Comparison of ENCODE assay signal across 18 cellular contexts in the genomic region with DNA sequence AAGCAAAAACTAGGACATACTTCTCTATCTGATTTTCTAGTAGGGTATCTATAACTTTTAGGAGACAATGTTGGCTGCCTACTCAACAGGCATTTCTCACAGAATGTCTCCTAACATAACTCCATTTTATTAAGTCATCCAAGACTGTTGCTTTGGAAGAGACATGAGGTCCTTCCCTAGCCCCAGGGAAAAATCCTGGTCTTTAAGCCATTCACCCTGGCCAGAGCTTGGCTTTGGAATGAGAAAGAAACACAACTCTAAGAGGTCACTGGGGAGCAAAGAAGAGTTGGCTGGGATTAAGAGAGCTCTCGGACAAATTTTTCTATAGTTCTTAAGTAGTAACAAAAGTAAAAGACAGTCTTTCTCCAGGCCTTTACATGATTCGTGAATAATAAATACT.
"Had no signal": no experiment of that assay in that cellular context is flagged by ENCODE, and none has a peak within 500 bp of the region (broad histone marks: within the 10 kb centered on the region; RNA-seq: fewer than 3 reads in every experiment).

No MANE protein-coding gene starts in this region.

- H3K36me3 ChIP-seq: colonic mucosa had no signal

- H3K27ac Mint-ChIP-seq: endodermal cell, mesothelial cell of epicardium, natural killer cell, type B pancreatic cell had no signal

- H3K9me3 Mint-ChIP-seq: endodermal cell, mesothelial cell of epicardium, natural killer cell, type B pancreatic cell had no signal

- FAIRE-seq: endothelial cell of umbilical vein, kidney had no signal

- DNase-seq: caudate nucleus; colonic mucosa; effector CD4-positive, alpha-beta T cell; endodermal cell; kidney; left colon; mammary epithelial cell; natural killer cell; posterior cingulate gyrus; small intestine; stimulated activated CD4-positive, alpha-beta T cell treated with anti-CD3 and anti-CD28 coated beads, Interleukin-12 subunit alpha, Interleukin-12 subunit beta, amount 100 ng/mL, for 4 hours; stimulated activated naive CD4-positive, alpha-beta T cell; stomach; substantia nigra had no signal

- H3K36me3 Mint-ChIP-seq: natural killer cell had no signal

- H3K9me3 ChIP-seq: colonic mucosa, stomach had no signal

- ATAC-seq: natural killer cell had no signal

- H3K4me3 Mint-ChIP-seq: endodermal cell, mesothelial cell of epicardium, natural killer cell, type B pancreatic cell had no signal

- H3K4me3 ChIP-seq: colonic mucosa, hepatocyte, stomach had no signal

- H3K4me1 ChIP-seq: colonic mucosa had no signal

- H3K27me3 ChIP-seq: colonic mucosa, hepatocyte, stomach had no signal

- H3K27me3 Mint-ChIP-seq: type B pancreatic cell had no signal
